29 cellular contexts compared by ENCODE assay signal in the genomic region with DNA sequence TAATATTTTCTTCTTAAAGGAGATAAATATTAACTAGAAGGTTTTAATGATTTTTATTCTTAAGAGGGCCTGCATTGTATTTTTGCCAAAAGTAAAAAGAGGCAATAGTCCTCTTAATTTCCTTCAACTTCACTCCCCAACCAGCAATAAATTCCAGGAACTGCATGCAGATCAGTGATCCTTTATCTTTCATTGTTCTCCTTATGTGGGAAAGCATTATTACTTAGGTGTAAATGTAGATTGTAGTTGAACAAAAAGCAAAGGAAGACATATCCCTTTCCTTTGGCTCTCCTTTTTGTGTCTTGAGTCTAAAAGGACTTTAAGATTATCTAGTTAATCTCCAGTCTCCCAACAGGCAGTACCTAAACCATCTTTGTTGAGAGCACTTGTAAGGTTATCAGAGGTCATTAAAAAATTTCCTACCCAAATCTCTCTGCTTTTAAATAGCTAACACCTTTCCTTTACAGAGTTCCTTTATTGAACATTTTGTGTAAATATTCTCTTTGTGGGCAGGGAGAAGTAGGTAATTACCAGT. TPM values are rescaled to one million over a fixed set of nuclear protein-coding genes. Genes with fewer than 3 reads are reported as not detected.
DNase-seq lines count a peak whose midpoint lies in the region; ATAC-seq, FAIRE-seq and TF ChIP-seq lines count a peak whose summit lies in the region.
"Had no signal": no experiment of that assay in that cellular context is flagged by ENCODE, and none has a peak within 500 bp of the region (broad histone marks: within the 10 kb centered on the region; RNA-seq: fewer than 3 reads in every experiment).

No MANE protein-coding gene starts in this region.

- peak overlapping the region; percentile 27 for H3K27ac ChIP-seq in left ventricle myocardium inferior (replicated peaks)
- H3K27ac ChIP-seq in right cardiac atrium (ENCODE audit: low read length): no peak overlapping the region
- H3K27ac ChIP-seq: GM23248, PC-9 had no signal

- peaks cover 5% of the 10 kb centered on the region for H4K20me1 ChIP-seq in Loucy (ENCODE audit: insufficient read depth, low read length, poor library complexity, severe bottlenecking)

- H3K4me3 ChIP-seq in left ventricle myocardium inferior: no peak overlapping the region
- no peak overlapping the region for H3K4me3 ChIP-seq in right cardiac atrium (ENCODE audit: low read length)
- H3K4me3 ChIP-seq in Loucy (ENCODE audit: low read length, poor library complexity, severe bottlenecking): no peak overlapping the region
- H3K4me3 ChIP-seq: GM23248, PC-9 had no signal

- no peaks in the 10 kb centered on the region for H3K9me2 ChIP-seq in Loucy (replicated peaks; ENCODE audit: low read depth, low read length)

- H3K79me2 ChIP-seq in Loucy (ENCODE audit: insufficient read depth, low read length): peaks cover 87% of the 10 kb centered on the region

- FAIRE-seq in GM19239 (lab: Jason Lieb, UNC): no peak
- FAIRE-seq: A204.1, GM12892 had no signal

- H3K36me3 ChIP-seq in left ventricle myocardium inferior: no peaks in the 10 kb centered on the region
- H3K36me3 ChIP-seq in Loucy (ENCODE audit: insufficient read depth, low read length): no peaks in the 10 kb centered on the region
- H3K36me3 ChIP-seq: SJCRH30 had no signal

- no peak for DNase-seq in left ventricle myocardium inferior
- no peak for DNase-seq in right cardiac atrium
- peak; percentile 40 for DNase-seq in dermis blood vessel endothelial cell
- DNase-seq in GM19239 (ENCODE audit: insufficient read length, low spot score): no peak
- DNase-seq in CD1c-positive myeloid dendritic cell (ENCODE audit: extremely low spot score): no peak
- no peak for DNase-seq in NCI-H2171 (lab: John Stamatoyannopoulos, UW)
- DNase-seq: C1 segment of cervical spinal cord; Caco-2; CD8-positive, alpha-beta T cell; DMS 273 treated with DMSO at 0.1 percent for 48 hours; DMS79 treated with DMSO at 0.1 percent for 48 hours; GM23248; H9; HFFc6; NCI-H1092; NCI-H1436; NCI-H2107; NCI-H2227 treated with DMSO at 0.1 percent for 48 hours; NCI-H510A treated with DMSO at 0.1 percent for 48 hours; NCI-H774; PC-9; T-helper 17 cell had no signal

- intact Hi-C loops in left ventricle myocardium inferior (cut with micrococcal nuclease): loop anchor here (10.0 kb wide), 1 partner anchor 53 kb away; a partner anchor contains a TSS
- intact Hi-C loops in right cardiac atrium (cut with DNase I): loop anchor here in 1 of 4 donors (10.0 kb wide), 1 partner anchor 53 kb away; a partner anchor contains a TSS

- H3K9me3 ChIP-seq in left ventricle myocardium inferior (replicated peaks) (no peaks in the 10 kb centered on the region), right cardiac atrium (ENCODE audit: control insufficient read depth, low read length) (no peaks in the 10 kb centered on the region), Loucy (ENCODE audit: insufficient read depth, low read depth, low read length) (no peaks in the 10 kb centered on the region)
- H3K9me3 ChIP-seq: Caco-2, SJCRH30 had no signal

- H3K4me1 ChIP-seq in left ventricle myocardium inferior: peaks cover 97% of the 10 kb centered on the region
- no peaks in the 10 kb centered on the region for H3K4me1 ChIP-seq in right cardiac atrium (ENCODE audit: control insufficient read depth, insufficient read depth, low read length)
- H3K4me1 ChIP-seq in Loucy (ENCODE audit: insufficient read depth, low read length, poor library complexity, severe bottlenecking): peaks cover 62% of the 10 kb centered on the region

- H2AFZ ChIP-seq in Loucy (ENCODE audit: low read length): no peak overlapping the region
- H2AFZ ChIP-seq: GM23248, PC-9 had no signal

- no peaks in the 10 kb centered on the region for H3F3A ChIP-seq in Loucy (ENCODE audit: low read depth)

- ATAC-seq in right cardiac atrium (no peak), GM21447 (IDR thresholded peaks at IDR 0.05; ENCODE audit: unreplicated experiment) (no peak)
- ATAC-seq: CD8-positive, alpha-beta T cell; Right ventricle myocardium inferior; SK-N-SH treated with all-trans-retinoic acid at 6 μM for 48 hours; T-helper 17 cell had no signal

- TF ChIP-seq CTCF in left ventricle myocardium inferior (IDR thresholded peaks at IDR 0.05; ENCODE audit: borderline replicate concordance): no peak
- TF ChIP-seq CTCF in Loucy (conservative IDR thresholded peaks at IDR 0.05; ENCODE audit: low read length): no peak

- H3K27me3 ChIP-seq in left ventricle myocardium inferior (ENCODE audit: low read depth): no peaks in the 10 kb centered on the region
- no peaks in the 10 kb centered on the region for H3K27me3 ChIP-seq in right cardiac atrium (ENCODE audit: control insufficient read depth, insufficient read depth)
- H3K27me3 ChIP-seq in Loucy (ENCODE audit: insufficient read depth, low read length, poor library complexity, severe bottlenecking): no peaks in the 10 kb centered on the region
- H3K27me3 ChIP-seq: SJCRH30 had no signal

- H3K9ac ChIP-seq in Loucy (ENCODE audit: low read depth, low read length, poor library complexity, severe bottlenecking): no peak overlapping the region
- H3K9ac ChIP-seq: GM23248 had no signal

- peak overlapping the region; percentile 9 for H3K4me2 ChIP-seq in Loucy (ENCODE audit: low read depth, low read length, poor library complexity, severe bottlenecking)
- H3K4me2 ChIP-seq: PC-9 had no signal

RNA-seq across cellular contexts. Expression of a gene that starts 55.3 kb away (rescaled TPM):
- total RNA-seq in left ventricle myocardium inferior (51.5 TPM), right cardiac atrium (10 to 100 TPM; 35.7 to 38.6 (median 38.2) TPM), dermis blood vessel endothelial cell (91.4 and 101 TPM in 2 replicates)
- polyA plus RNA-seq in right cardiac atrium: 10.6 TPM
